ENCODE assay signal across 1 cellular context in genomic region chr6:82084324-82084920, GRCh38.
TF ChIP-seq lines count a peak whose summit lies in the region.

No MANE protein-coding gene starts in this region.

TF ChIP-seq in HepG2, 621 proteins besides CTCF, POLR2A, EP300 and RAD21 (continued from another document and continues in another):
- TF ChIP-seq MAF1 (CRISPR knock-in tag; IDR thresholded peaks at IDR 0.05; ENCODE audit: borderline replicate concordance) = no peak
- TF ChIP-seq ZNF337 (CRISPR knock-in tag; IDR thresholded peaks at IDR 0.05; ENCODE audit: borderline replicate concordance, low read depth) = no peak
- TF ChIP-seq ZNF276 (CRISPR knock-in tag; IDR thresholded peaks at IDR 0.05; ENCODE audit: low read depth) = no peak
- no peak for TF ChIP-seq ZNF30 (CRISPR knock-in tag; IDR thresholded peaks at IDR 0.05)
- no peak for TF ChIP-seq TAF1 (CRISPR knock-in tag; IDR thresholded peaks at IDR 0.05)
- TF ChIP-seq ZBTB8A (CRISPR knock-in tag; IDR thresholded peaks at IDR 0.05; ENCODE audit: borderline replicate concordance, low read depth) = no peak
- no peak for TF ChIP-seq BCLAF1 (IDR thresholded peaks at IDR 0.05)
- TF ChIP-seq POGZ (CRISPR knock-in tag; IDR thresholded peaks at IDR 0.05) = 0 out of 2 replicates have a peak, but pooled peaks have one; percentile 45
- TF ChIP-seq ZNF513 (CRISPR knock-in tag; conservative IDR thresholded peaks at IDR 0.05) = no peak
- no peak for TF ChIP-seq ZNF720 (CRISPR knock-in tag; IDR thresholded peaks at IDR 0.05)
- TF ChIP-seq ZFP1 (CRISPR knock-in tag; IDR thresholded peaks at IDR 0.05) = no peak
- no peak for TF ChIP-seq EEA1 (CRISPR knock-in tag; IDR thresholded peaks at IDR 0.05; ENCODE audit: borderline replicate concordance)
- no peak for TF ChIP-seq HMGXB4 (CRISPR knock-in tag; IDR thresholded peaks at IDR 0.05; ENCODE audit: borderline replicate concordance in 1 of 2, low read depth in 1 of 2)
- no peak for TF ChIP-seq ZFP36L1 (CRISPR knock-in tag; IDR thresholded peaks at IDR 0.05)
- TF ChIP-seq MAFF (IDR thresholded peaks at IDR 0.05; ENCODE audit: low read depth, low read length) = no peak
- no peak for TF ChIP-seq ZNF550 (CRISPR knock-in tag; IDR thresholded peaks at IDR 0.05; ENCODE audit: borderline replicate concordance)
- no peak for TF ChIP-seq ZNF256 (CRISPR knock-in tag; conservative IDR thresholded peaks at IDR 0.05)
- no peak for TF ChIP-seq ZNF20 (CRISPR knock-in tag; IDR thresholded peaks at IDR 0.05)
- TF ChIP-seq ZSCAN29 (CRISPR knock-in tag; conservative IDR thresholded peaks at IDR 0.05) = no peak
- TF ChIP-seq ZNF101 (CRISPR knock-in tag; IDR thresholded peaks at IDR 0.05; ENCODE audit: borderline replicate concordance, low read depth) = no peak
- TF ChIP-seq TERF1 (CRISPR knock-in tag; IDR thresholded peaks at IDR 0.05) = no peak
- TF ChIP-seq TRIM24 (CRISPR knock-in tag; IDR thresholded peaks at IDR 0.05) = no peak
- TF ChIP-seq SKI (IDR thresholded peaks at IDR 0.05; ENCODE audit: partially characterized antibody) = no peak
- TF ChIP-seq NR2F6 (IDR thresholded peaks at IDR 0.05) = peak; percentile 65
- peak; percentile 60; the same call in 1 of the 2 replicates for TF ChIP-seq NR2F6 (CRISPR knock-in tag; IDR thresholded peaks at IDR 0.05)
- TF ChIP-seq GRHL1 (CRISPR knock-in tag; conservative IDR thresholded peaks at IDR 0.05) = no peak
- TF ChIP-seq ZHX1 (CRISPR knock-in tag; IDR thresholded peaks at IDR 0.05; ENCODE audit: low read depth) = no peak
- no peak for TF ChIP-seq KDM6A (CRISPR knock-in tag; IDR thresholded peaks at IDR 0.05; ENCODE audit: low read depth)
- TF ChIP-seq BHLHE40 (IDR thresholded peaks at IDR 0.05; ENCODE audit: low read length) = no peak
- TF ChIP-seq DR1 (CRISPR knock-in tag; IDR thresholded peaks at IDR 0.05) = no peak
- TF ChIP-seq FOXO4 (CRISPR knock-in tag; conservative IDR thresholded peaks at IDR 0.05) = no peak
- TF ChIP-seq PATZ1 (CRISPR knock-in tag; IDR thresholded peaks at IDR 0.05) = peak; percentile 46; the same call in 1 of the 2 replicates
- TF ChIP-seq SIX1 (CRISPR knock-in tag; IDR thresholded peaks at IDR 0.05; ENCODE audit: borderline replicate concordance) = peak; percentile 17; the same call in 1 of the 2 replicates
- no peak for TF ChIP-seq ZSCAN22 (CRISPR knock-in tag; IDR thresholded peaks at IDR 0.05)
- TF ChIP-seq ZBTB46 (CRISPR knock-in tag; IDR thresholded peaks at IDR 0.05; ENCODE audit: borderline replicate concordance) = no peak
- peak; percentile 50; the same call in 1 of the 2 replicates for TF ChIP-seq THRA (CRISPR knock-in tag; IDR thresholded peaks at IDR 0.05; ENCODE audit: borderline replicate concordance)
- peak; percentile 72 for TF ChIP-seq HDAC2 (CRISPR knock-in tag; IDR thresholded peaks at IDR 0.05)
